ENCODE assay signal across 1 cellular context in genomic region chr21:42063206-42063577, GRCh38.
TF ChIP-seq lines count a peak whose summit lies in the region.

No MANE protein-coding gene starts in this region.

TF ChIP-seq in WTC11, 78 proteins besides CTCF, POLR2A, EP300 and RAD21 (continued from another document):
- TF ChIP-seq, protein P1, sequence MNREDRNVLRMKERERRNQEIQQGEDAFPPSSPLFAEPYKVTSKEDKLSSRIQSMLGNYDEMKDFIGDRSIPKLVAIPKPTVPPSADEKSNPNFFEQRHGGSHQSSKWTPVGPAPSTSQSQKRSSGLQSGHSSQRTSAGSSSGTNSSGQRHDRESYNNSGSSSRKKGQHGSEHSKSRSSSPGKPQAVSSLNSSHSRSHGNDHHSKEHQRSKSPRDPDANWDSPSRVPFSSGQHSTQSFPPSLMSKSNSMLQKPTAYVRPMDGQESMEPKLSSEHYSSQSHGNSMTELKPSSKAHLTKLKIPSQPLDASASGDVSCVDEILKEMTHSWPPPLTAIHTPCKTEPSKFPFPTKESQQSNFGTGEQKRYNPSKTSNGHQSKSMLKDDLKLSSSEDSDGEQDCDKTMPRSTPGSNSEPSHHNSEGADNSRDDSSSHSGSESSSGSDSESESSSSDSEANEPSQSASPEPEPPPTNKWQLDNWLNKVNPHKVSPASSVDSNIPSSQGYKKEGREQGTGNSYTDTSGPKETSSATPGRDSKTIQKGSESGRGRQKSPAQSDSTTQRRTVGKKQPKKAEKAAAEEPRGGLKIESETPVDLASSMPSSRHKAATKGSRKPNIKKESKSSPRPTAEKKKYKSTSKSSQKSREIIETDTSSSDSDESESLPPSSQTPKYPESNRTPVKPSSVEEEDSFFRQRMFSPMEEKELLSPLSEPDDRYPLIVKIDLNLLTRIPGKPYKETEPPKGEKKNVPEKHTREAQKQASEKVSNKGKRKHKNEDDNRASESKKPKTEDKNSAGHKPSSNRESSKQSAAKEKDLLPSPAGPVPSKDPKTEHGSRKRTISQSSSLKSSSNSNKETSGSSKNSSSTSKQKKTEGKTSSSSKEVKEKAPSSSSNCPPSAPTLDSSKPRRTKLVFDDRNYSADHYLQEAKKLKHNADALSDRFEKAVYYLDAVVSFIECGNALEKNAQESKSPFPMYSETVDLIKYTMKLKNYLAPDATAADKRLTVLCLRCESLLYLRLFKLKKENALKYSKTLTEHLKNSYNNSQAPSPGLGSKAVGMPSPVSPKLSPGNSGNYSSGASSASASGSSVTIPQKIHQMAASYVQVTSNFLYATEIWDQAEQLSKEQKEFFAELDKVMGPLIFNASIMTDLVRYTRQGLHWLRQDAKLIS (CRISPR knock-in tag; IDR thresholded peaks at IDR 0.05; ENCODE audit: borderline replicate concordance) = no peak
- no peak for TF ChIP-seq ESRRA (CRISPR knock-in tag; IDR thresholded peaks at IDR 0.05; ENCODE audit: borderline replicate concordance)
- no peak for TF ChIP-seq ZBTB21 (CRISPR knock-in tag; IDR thresholded peaks at IDR 0.05; ENCODE audit: borderline replicate concordance)
- no peak for TF ChIP-seq ZNF219 (CRISPR knock-in tag; IDR thresholded peaks at IDR 0.05; ENCODE audit: borderline replicate concordance)
- TF ChIP-seq E2F5 (CRISPR knock-in tag; IDR thresholded peaks at IDR 0.05) = no peak
- no peak for TF ChIP-seq RELA (CRISPR knock-in tag; IDR thresholded peaks at IDR 0.05; ENCODE audit: borderline replicate concordance)
- no peak for TF ChIP-seq TEAD4 (CRISPR knock-in tag; IDR thresholded peaks at IDR 0.05)
- TF ChIP-seq FOXP1 (CRISPR knock-in tag; IDR thresholded peaks at IDR 0.05; ENCODE audit: borderline replicate concordance) = no peak
- no peak for TF ChIP-seq SOX15 (CRISPR knock-in tag; IDR thresholded peaks at IDR 0.05)
- TF ChIP-seq ZNF671 (CRISPR knock-in tag; IDR thresholded peaks at IDR 0.05) = no peak
- no peak for TF ChIP-seq ZBTB43 (CRISPR knock-in tag; IDR thresholded peaks at IDR 0.05)
- TF ChIP-seq ZNF138 (CRISPR knock-in tag; conservative IDR thresholded peaks at IDR 0.05) = no peak
- no peak for TF ChIP-seq AR (CRISPR knock-in tag; IDR thresholded peaks at IDR 0.05)
TF ChIP-seq in WTC11: peak in this region for 0.
